In the genomic region with DNA sequence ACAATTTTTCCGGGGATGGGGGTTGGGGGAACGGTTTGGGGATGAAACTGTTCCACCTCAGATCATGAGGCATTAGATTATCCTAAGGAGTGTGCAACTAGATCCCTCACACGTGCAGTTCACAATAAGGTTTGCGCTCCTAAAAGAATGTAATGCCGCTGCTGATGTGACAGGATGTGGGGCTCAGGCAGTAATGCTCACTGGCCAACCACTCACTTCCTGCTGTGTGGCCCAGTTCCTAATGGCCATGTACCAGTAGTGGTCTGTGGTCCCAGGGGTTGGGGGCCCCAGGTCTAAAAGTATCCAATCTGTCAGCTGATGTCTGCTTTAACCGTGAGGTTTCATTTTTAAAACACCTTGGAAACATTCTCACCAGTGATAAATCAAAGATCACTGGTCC, we compare ENCODE assay signal across 8 cellular contexts. TPM values are rescaled to one million over a fixed set of nuclear protein-coding genes. Genes with fewer than 3 reads are reported as not detected.
A peak's percentile ranks its signal among the peaks of the same experiment; 100 is the strongest.
DNase-seq lines count a peak whose midpoint lies in the region; ATAC-seq and TF ChIP-seq lines count a peak whose summit lies in the region.

No MANE protein-coding gene starts in this region.

- peak overlapping the region; percentile 94 for H3K4me3 Mint-ChIP-seq in CD4-positive, alpha-beta T cell
- peak overlapping the region in 7 of 8 donors; percentile 51 to 99 (median 92) for H3K4me3 Mint-ChIP-seq in naive B cell

- POLR2A ChIA-PET in CD4-positive, alpha-beta T cell (lab: Charles Lee) = interaction anchor here (1.2 to 4.3 kb wide), 4 partner anchors 7 to 206 kb away, joined by 3 to 22 read pairs (median 12); partner anchors contain the start of gene SFR1

- H3K9me3 ChIP-seq in CD4-positive, alpha-beta T cell (ENCODE audit: control insufficient read depth, low read length) = peaks cover 9% of the 10 kb centered on the region

- no peaks in the 10 kb centered on the region for H3K27me3 ChIP-seq in CD4-positive, alpha-beta T cell (ENCODE audit: control insufficient read depth, insufficient read depth, low read length)

- peak overlapping the region; percentile 79 for H3K27ac ChIP-seq in CD4-positive, alpha-beta T cell (ENCODE audit: low read depth, low read length)

- no peaks in the 10 kb centered on the region for H3K27me3 Mint-ChIP-seq in CD4-positive, alpha-beta T cell
- no peaks in the 10 kb centered on the region for H3K27me3 Mint-ChIP-seq in naive B cell

- H3K36me3 Mint-ChIP-seq in CD4-positive, alpha-beta T cell (ENCODE audit: low read depth) = peaks cover 38% of the 10 kb centered on the region
- H3K36me3 Mint-ChIP-seq in naive B cell = peaks cover 6 to 8% of the 10 kb centered on the region in 2 donors

- peak overlapping the region; percentile 70 for H3K4me3 ChIP-seq in astrocyte of the spinal cord (ENCODE audit: low read depth, low read length)

- peak overlapping the region; percentile 93 for H3K27ac Mint-ChIP-seq in CD4-positive, alpha-beta T cell
- H3K27ac Mint-ChIP-seq in naive B cell = peak overlapping the region in 4 of 6 donors; percentile 70 to 96 (median 76)

- no peak for ATAC-seq in CD4-positive, alpha-beta T cell (ENCODE audit: poor library complexity)
- ATAC-seq in HG03108 (IDR thresholded peaks at IDR 0.05; ENCODE audit: unreplicated experiment) = peak; percentile 24
- ATAC-seq in naive B cell (ENCODE audit: low read depth in 2 of 2) = no peak

- intact Hi-C loops in CD4-positive, alpha-beta T cell (cut with DNase I, micrococcal nuclease) = loop anchor here (1.0 to 5.0 kb wide), 3 partner anchors 52 to 352 kb away; partner anchors contain the start of genes GSTO2 (in 1 of the 2) and SLK (in 1 of the 2)

- TF ChIP-seq CTCF in CD4-positive, alpha-beta T cell (IDR thresholded peaks at IDR 0.05) = no peak
- TF ChIP-seq CTCF in astrocyte of the spinal cord (IDR thresholded peaks at IDR 0.05; ENCODE audit: low read depth, low read length) = no peak

- DNase-seq in CD4-positive, alpha-beta T cell = peak in 4 of 10 experiments; percentile 12 to 24 (median 14)
- DNase-seq in astrocyte of the spinal cord (ENCODE audit: low read depth, low spot score) (no peak), naive B cell (no peak), NCI-H2171 treated with DMSO at 0.1 percent for 48 hours (lab: John Stamatoyannopoulos, UW) (no peak), pons (ENCODE audit: low spot score) (no peak), NCI-H446 treated with DMSO at 0.1 percent for 48 hours (lab: John Stamatoyannopoulos, UW) (no peak), ACHN (no peak)

- CTCF ChIA-PET in CD4-positive, alpha-beta T cell (lab: Charles Lee) = interaction anchor here (0.9 to 1.6 kb wide), 3 partner anchors 15 to 206 kb away, joined by 3 to 4 read pairs (median 3); partner anchors contain the start of gene SFR1

- H3K4me1 Mint-ChIP-seq in CD4-positive, alpha-beta T cell (ENCODE audit: low read depth) = peaks cover 71% of the 10 kb centered on the region
- peaks cover 22 to 55% (median 47%) of the 10 kb centered on the region in 3 donors for H3K4me1 Mint-ChIP-seq in naive B cell

- in situ Hi-C loops in astrocyte of the spinal cord (cut with HindIII; ENCODE audit: low sequenced_read_pairs) (no loop called here), ACHN (cut with HindIII; ENCODE audit: low pct_ligation_motif_present, low pct_unique_long_range_greater_than_20kb, low sequenced_read_pairs) (no loop called here)

- no peaks in the 10 kb centered on the region for H3K9me3 Mint-ChIP-seq in CD4-positive, alpha-beta T cell
- H3K9me3 Mint-ChIP-seq in naive B cell = peaks cover 0 to 11% (median 6%) of the 10 kb centered on the region in 7 donors

RNA-seq across cellular contexts. Expression of gene STN1, which starts 2.2 kb away (rescaled TPM):
- total RNA-seq in CD4-positive, alpha-beta T cell = 10 to 100 TPM; 13.0 to 13.4 TPM
- polyA plus RNA-seq in naive B cell (ENCODE audit: low read depth in 6 of 6) = 10 to 100 TPM; 28.6 to 39.0 (median 32.7) TPM

RNA-seq across cellular contexts. Expression of gene SLK, which starts 51.1 kb away (rescaled TPM):
- 10 to 100 TPM; 20.5 to 20.8 TPM for total RNA-seq in CD4-positive, alpha-beta T cell
- polyA plus RNA-seq in naive B cell (ENCODE audit: low read depth in 6 of 6) = 1 to 10 TPM; 2.3 to 6.8 (median 4.2) TPM
